ENCODE assay signal across 8 cellular contexts in the genomic region with DNA sequence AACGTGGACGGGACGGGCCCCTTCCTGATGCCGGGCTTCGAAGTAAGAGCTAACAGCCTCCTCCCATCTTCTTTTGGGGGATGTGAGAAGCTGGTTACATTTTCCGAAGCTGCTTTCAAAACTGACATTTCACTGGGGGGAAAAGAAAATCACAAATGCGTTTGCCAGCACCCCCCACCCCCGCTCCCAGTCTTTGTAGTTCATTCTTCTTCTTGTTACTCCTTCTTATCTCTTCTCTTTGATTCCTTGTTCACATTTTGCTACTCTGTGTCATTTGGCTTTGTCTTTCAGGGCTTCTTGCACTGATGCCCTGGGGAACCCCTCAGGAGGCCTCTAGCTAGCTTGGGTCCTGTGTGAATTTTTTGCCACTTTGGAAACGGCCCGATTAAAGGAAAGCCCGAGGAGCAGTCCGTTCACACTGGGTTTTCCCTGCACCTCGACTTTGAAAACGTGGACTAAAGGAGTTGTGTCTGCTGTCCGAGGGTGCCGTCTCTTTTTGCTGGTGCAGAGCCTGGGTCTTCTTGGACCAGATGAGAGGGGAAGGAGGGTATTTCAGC. TPM values are rescaled to one million over a fixed set of nuclear protein-coding genes. Genes with fewer than 3 reads are reported as not detected.
DNase-seq lines count a peak whose midpoint lies in the region; ATAC-seq and TF ChIP-seq lines count a peak whose summit lies in the region.

No MANE protein-coding gene starts in this region.

- TF ChIP-seq CTCF in epithelial cell of esophagus (IDR thresholded peaks at IDR 0.05; ENCODE audit: insufficient read depth, low read depth, low read length, missing control alignments), result no peak
- no peak for TF ChIP-seq CTCF in psoas muscle (IDR thresholded peaks at IDR 0.05)

- H3K27me3 ChIP-seq in SJCRH30 (no peaks in the 10 kb centered on the region), psoas muscle (ENCODE audit: insufficient read depth in 3 of 3, low read length in 2 of 3) (no peaks in the 10 kb centered on the region)

- peak overlapping the region; percentile 76 for H3K9ac ChIP-seq in ES-I3 (ENCODE audit: low read depth, low read length)

- WGBS in psoas muscle, 3 donors, result 4 to 11% (median 6%) methylated on average over 16 of the region's 16 CpGs

- no peaks in the 10 kb centered on the region for H3K36me3 ChIP-seq in ES-I3 (ENCODE audit: insufficient read depth, low read length)
- no peaks in the 10 kb centered on the region for H3K36me3 ChIP-seq in SJCRH30
- no peaks in the 10 kb centered on the region for H3K36me3 ChIP-seq in psoas muscle (ENCODE audit: insufficient read depth in 1 of 2, low read depth in 1 of 2)

- intact Hi-C loops in psoas muscle (cut with DNase I) (loop anchor here in 1 of 2 donors (2.0 kb wide), 1 partner anchor 52 kb away; no protein-coding TSS in a partner anchor), sciatic nerve (cut with DNase I) (loop anchor here (10.0 kb wide), 1 partner anchor 52 kb away; a partner anchor contains a TSS)

- H3K9me3 ChIP-seq in ES-I3 (ENCODE audit: control insufficient read depth, insufficient read depth, low read length), result no peaks in the 10 kb centered on the region
- no peaks in the 10 kb centered on the region for H3K9me3 ChIP-seq in SJCRH30 (replicated peaks)
- no peaks in the 10 kb centered on the region for H3K9me3 ChIP-seq in psoas muscle

- DNase-seq in SJCRH30 (no peak), epithelial cell of esophagus (ENCODE audit: low read depth) (no peak), psoas muscle (no peak), mucosa of gallbladder (ENCODE audit: low spot score) (no peak), sciatic nerve (ENCODE audit: low spot score) (no peak)

- ATAC-seq in psoas muscle, result no peak
- ATAC-seq in HG02973 (IDR thresholded peaks at IDR 0.05; ENCODE audit: unreplicated experiment), result no peak
- ATAC-seq in HG03097 (IDR thresholded peaks at IDR 0.05; ENCODE audit: low FRiP score, unreplicated experiment), result no peak
- no peak for ATAC-seq in sciatic nerve

- H3K4me3 ChIP-seq in SJCRH30 (peak overlapping the region; percentile 86), epithelial cell of esophagus (ENCODE audit: low read length) (peak overlapping the region; percentile 83), psoas muscle (peak overlapping the region; percentile 87)

- H3K27ac ChIP-seq in SJCRH30 (peak overlapping the region; percentile 18; the same call in 1 of the 2 replicates), psoas muscle (peak overlapping the region; percentile 96)

- H3K4me1 ChIP-seq in ES-I3 (ENCODE audit: insufficient read depth, low read length), result 0 out of 2 replicates have a peak, but pooled peaks cover 4% of the 10 kb centered on the region
- peaks cover 18% of the 10 kb centered on the region for H3K4me1 ChIP-seq in SJCRH30
- peaks cover 38% of the 10 kb centered on the region for H3K4me1 ChIP-seq in psoas muscle

RNA-seq across cellular contexts. Expression of a gene that starts 1.3 kb away (rescaled TPM):
- total RNA-seq in SJCRH30 (2014; rRNA removed; shearing (Covaris generic)), result 35.7 and 36.2 TPM in 2 replicates
- total RNA-seq in psoas muscle (100 to 1,000 TPM in 2 of 4 donors, 10 to 100 TPM in 2; 59.1 to 105 (median 88.6) TPM), mucosa of gallbladder (33.5 TPM), sciatic nerve (33.3 TPM)
- 100 to 1,000 TPM in 1 of 3 donors, 10 to 100 TPM in 2; 61.1 to 110 (median 94.7) TPM for polyA plus RNA-seq in psoas muscle

RNA-seq across cellular contexts. Expression of a gene that starts 24.4 kb away (rescaled TPM):
- total RNA-seq in SJCRH30 (2014; rRNA removed; shearing (Covaris generic)), result not detected in 2 replicates
- total RNA-seq in psoas muscle (1 to 10 TPM in 3 of 4 donors, under 1 TPM in 1; 0.30 to 1.8 (median 1.4) TPM), mucosa of gallbladder (0.78 TPM), sciatic nerve (2.7 TPM)
- 1 to 10 TPM; 1.0 to 2.9 (median 1.3) TPM for polyA plus RNA-seq in psoas muscle

RNA-seq across cellular contexts. Expression of a gene that starts 36.6 kb away (rescaled TPM):
- total RNA-seq in SJCRH30 (2014; rRNA removed; shearing (Covaris generic)), result 25.2 and 26.0 TPM in 2 replicates
- total RNA-seq in psoas muscle, result 10 to 100 TPM; 30.1 to 37.5 (median 34.2) TPM
- polyA plus RNA-seq in psoas muscle, result 10 to 100 TPM; 54.4 to 79.3 (median 57.6) TPM
- 30.2 TPM for total RNA-seq in mucosa of gallbladder
- 20.0 TPM for total RNA-seq in sciatic nerve

RNA-seq across cellular contexts. Expression of a gene that starts 55.8 kb away (rescaled TPM):
- 22.1 and 25.2 TPM in 2 replicates for total RNA-seq in SJCRH30 (2014; rRNA removed; shearing (Covaris generic))
- total RNA-seq in psoas muscle (10 to 100 TPM; 12.1 to 18.0 (median 16.7) TPM), mucosa of gallbladder (76.8 TPM), sciatic nerve (33.1 TPM)
- polyA plus RNA-seq in psoas muscle, result 10 to 100 TPM; 13.7 to 18.5 (median 18.1) TPM

RNA-seq across cellular contexts. Expression of a gene that starts 56.0 kb away (rescaled TPM):
- 22.5 and 23.4 TPM in 2 replicates for total RNA-seq in SJCRH30 (2014; rRNA removed; shearing (Covaris generic))
- total RNA-seq in psoas muscle (10 to 100 TPM; 12.9 to 24.2 (median 17.0) TPM), mucosa of gallbladder (23.8 TPM), sciatic nerve (14.4 TPM)
- 10 to 100 TPM; 17.1 to 29.0 (median 20.2) TPM for polyA plus RNA-seq in psoas muscle
